16 cellular contexts compared by ENCODE assay signal in genomic region chr1:39936724-39937491, GRCh38. TPM values are rescaled to one million over a fixed set of nuclear protein-coding genes. Genes with fewer than 3 reads are reported as not detected.
DNase-seq lines count a peak whose midpoint lies in the region; ATAC-seq, FAIRE-seq and TF ChIP-seq lines count a peak whose summit lies in the region.
"Had no signal": no experiment of that assay in that cellular context is flagged by ENCODE, and none has a peak within 500 bp of the region (broad histone marks: within the 10 kb centered on the region; RNA-seq: fewer than 3 reads in every experiment).

No MANE protein-coding gene starts in this region.

- H3K9me3 Mint-ChIP-seq in naive thymus-derived CD8-positive, alpha-beta T cell, result no peaks in the 10 kb centered on the region
- H3K9me3 Mint-ChIP-seq: type B pancreatic cell had no signal

- POLR2A ChIA-PET in A549 (lab: Yijun Ruan, JAX), result no interaction called here
- POLR2A ChIA-PET in naive thymus-derived CD8-positive, alpha-beta T cell (lab: Charles Lee), result no interaction called here

- H3K4me3 ChIP-seq in A549, result no peak overlapping the region
- H3K4me3 ChIP-seq in Loucy (ENCODE audit: low read length, poor library complexity, severe bottlenecking), result no peak overlapping the region
- H3K4me3 ChIP-seq in adrenal gland, result no peak overlapping the region
- no peak overlapping the region for H3K4me3 ChIP-seq in SJCRH30
- H3K4me3 ChIP-seq: GM12878 had no signal

- H3K36me3 ChIP-seq in Loucy (ENCODE audit: insufficient read depth, low read length) (no peaks in the 10 kb centered on the region), adrenal gland (replicated peaks in 1 of 2) (no peaks in the 10 kb centered on the region), SJCRH30 (no peaks in the 10 kb centered on the region; the same call in 1 of the 2 replicates)

- CTCF ChIA-PET in A549 (lab: Yijun Ruan, JAX), result interaction anchor here (0.9 to 1.7 kb wide), 4 partner anchors 18 to 115 kb away, joined by 3 to 9 read pairs (median 5); no protein-coding TSS in a partner anchor

- H3K27me3 ChIP-seq in Loucy (ENCODE audit: insufficient read depth, low read length, poor library complexity, severe bottlenecking) (no peaks in the 10 kb centered on the region), adrenal gland (no peaks in the 10 kb centered on the region), SJCRH30 (peaks cover 3% of the 10 kb centered on the region; the same call in 1 of the 2 replicates)

- H3K79me2 ChIP-seq in Loucy (ENCODE audit: insufficient read depth, low read length), result no peaks in the 10 kb centered on the region

- H3K4me2 ChIP-seq in A549 (no peak overlapping the region), Loucy (ENCODE audit: low read depth, low read length, poor library complexity, severe bottlenecking) (no peak overlapping the region)
- H3K4me2 ChIP-seq: SK-N-SH had no signal

- TF ChIP-seq POLR2A in A549 (IDR thresholded peaks at IDR 0.05; ENCODE audit: low read length) (no peak), adrenal gland (IDR thresholded peaks at IDR 0.05) (no peak)

- TF ChIP-seq EP300 in A549 (IDR thresholded peaks at IDR 0.05), result no peak

- H3K27ac ChIP-seq in A549 (peak overlapping the region; percentile 50 to 88; a peak in 5 of 6 replicates), adrenal gland (peak overlapping the region in 1 of 5 donors; percentile 65), SJCRH30 (no peak overlapping the region)

- H3K9me3 ChIP-seq in A549 (peaks cover 5% of the 10 kb centered on the region; the same call in 1 of the 3 replicates), Loucy (ENCODE audit: insufficient read depth, low read depth, low read length) (no peaks in the 10 kb centered on the region), adrenal gland (replicated peaks in 1 of 3) (no peaks in the 10 kb centered on the region), SJCRH30 (replicated peaks) (peaks cover 5% of the 10 kb centered on the region; the same call in 1 of the 2 replicates)
- H3K9me3 ChIP-seq: SK-N-SH had no signal

- peak overlapping the region; percentile 89 for H2AFZ ChIP-seq in Loucy (ENCODE audit: low read length)

- TF ChIP-seq RAD21 in A549 (conservative IDR thresholded peaks at IDR 0.05 in 1 of 2, IDR thresholded peaks at IDR 0.05 in 1 of 2), result no peak

- H3K27ac Mint-ChIP-seq in naive thymus-derived CD8-positive, alpha-beta T cell, result peak overlapping the region in 3 of 10 donors; percentile 17 to 45 (median 20)
- H3K27ac Mint-ChIP-seq: type B pancreatic cell had no signal

- no peaks in the 10 kb centered on the region for H3F3A ChIP-seq in Loucy (ENCODE audit: low read depth)

- no peak for FAIRE-seq in A549 (lab: Jason Lieb, UNC)
- FAIRE-seq: GM12878 had no signal

- ATAC-seq in A549, result no peak
- no peak for ATAC-seq in naive thymus-derived CD8-positive, alpha-beta T cell
- ATAC-seq: GM12878 had no signal

- WGBS in A549 (ENCODE audit: missing lambda C conversion rate), result 100% methylated on average over 2 of the region's 2 CpGs
- WGBS in adrenal gland, 4 donors, result 76 to 96% (median 82%) methylated on average over 2 of the region's 2 CpGs

- peaks cover 20% of the 10 kb centered on the region for H3K4me1 ChIP-seq in A549
- no peaks in the 10 kb centered on the region for H3K4me1 ChIP-seq in Loucy (ENCODE audit: insufficient read depth, low read length, poor library complexity, severe bottlenecking)
- no peaks in the 10 kb centered on the region for H3K4me1 ChIP-seq in adrenal gland (replicated peaks in 1 of 2)
- H3K4me1 ChIP-seq in SJCRH30, result no peaks in the 10 kb centered on the region

- H3K4me3 Mint-ChIP-seq in naive thymus-derived CD8-positive, alpha-beta T cell, result peak overlapping the region in 1 of 10 donors; percentile 46
- H3K4me3 Mint-ChIP-seq: type B pancreatic cell had no signal

- no peaks in the 10 kb centered on the region for H3K4me1 Mint-ChIP-seq in naive thymus-derived CD8-positive, alpha-beta T cell

- intact Hi-C loops in adrenal gland (cut with DNase I), result no loop called here

- no peaks in the 10 kb centered on the region for H3K36me3 Mint-ChIP-seq in naive thymus-derived CD8-positive, alpha-beta T cell
- H3K36me3 Mint-ChIP-seq: type B pancreatic cell had no signal

- no peaks in the 10 kb centered on the region for H4K20me1 ChIP-seq in Loucy (ENCODE audit: insufficient read depth, low read length, poor library complexity, severe bottlenecking)

- DNase-seq in A549 (ENCODE audit: low read depth in 1 of 2, low spot score in 1 of 2) (no peak), adrenal gland (peak in 4 of 7 donors; percentile 16 to 54 (median 33)), midbrain (lab: John Stamatoyannopoulos, UW) (peak; percentile 37), SJCRH30 (no peak), NCI-H82 treated with DMSO at 0.1 percent for 48 hours (lab: John Stamatoyannopoulos, UW; ENCODE audit: unreplicated experiment) (no peak), NCI-H128 (lab: John Stamatoyannopoulos, UW; ENCODE audit: unreplicated experiment) (no peak)
- DNase-seq in naive thymus-derived CD8-positive, alpha-beta T cell, result no peak
- DNase-seq: activated CD4-positive, CD25-positive, alpha-beta regulatory T cell; activated T-cell treated with anti-CD3 and anti-CD28 coated beads for 4 hours; amniotic stem cell; cortex of kidney; NCI-H187 treated with DMSO at 0.1 percent for 48 hours; SK-N-SH had no signal

- no peak for TF ChIP-seq CTCF in A549 (IDR thresholded peaks at IDR 0.05)
- no peak for TF ChIP-seq CTCF in Loucy (conservative IDR thresholded peaks at IDR 0.05; ENCODE audit: low read length)
- no peak for TF ChIP-seq CTCF in adrenal gland (IDR thresholded peaks at IDR 0.05)

- peaks cover 0 to 5% (median 0%) of the 10 kb centered on the region in 5 donors for H3K27me3 Mint-ChIP-seq in naive thymus-derived CD8-positive, alpha-beta T cell

- no peak overlapping the region for H3K9ac ChIP-seq in Loucy (ENCODE audit: low read depth, low read length, poor library complexity, severe bottlenecking)
- H3K9ac ChIP-seq: SK-N-SH had no signal

- H3K9me2 ChIP-seq in Loucy (replicated peaks; ENCODE audit: low read depth, low read length), result no peaks in the 10 kb centered on the region
- H3K9me2 ChIP-seq: SK-N-SH had no signal

TF ChIP-seq in A549, 52 proteins besides CTCF, POLR2A, EP300 and RAD21:
- TF ChIP-seq ZC3H11A (IDR thresholded peaks at IDR 0.05) (no peak), BHLHE40 (IDR thresholded peaks at IDR 0.05; ENCODE audit: low read depth, low read length) (no peak), PHF8 (IDR thresholded peaks at IDR 0.05; ENCODE audit: borderline replicate concordance, low read depth) (no peak), KDM1A (IDR thresholded peaks at IDR 0.05; ENCODE audit: low read depth) (no peak), RARB (CRISPR knock-in tag; IDR thresholded peaks at IDR 0.05) (no peak), ZNF302 (CRISPR knock-in tag; IDR thresholded peaks at IDR 0.05) (no peak), ESRRA (IDR thresholded peaks at IDR 0.05; ENCODE audit: borderline replicate concordance, low read length) (no peak), TFCP2L1 (CRISPR knock-in tag; IDR thresholded peaks at IDR 0.05) (no peak), CEBPB (IDR thresholded peaks at IDR 0.05) (no peak), RCOR1 (IDR thresholded peaks at IDR 0.05; ENCODE audit: low read depth, low read length) (no peak)
TF ChIP-seq in A549: peak in this region for 0.

RNA-seq across cellular contexts. Expression of gene MFSD2A, which starts 18.0 kb away (rescaled TPM):
- polyA plus RNA-seq in A549 (2011; rRNA removed), result 3.1 and 3.9 TPM in 2 replicates
- polyA plus RNA-seq in A549 (2012; cell fraction: cytosol; rRNA removed), result 3.7 and 4.6 TPM in 2 replicates
- 8.8 and 10.1 TPM in 2 replicates for polyA plus RNA-seq in A549 (2012; cell fraction: nucleus; rRNA removed)
- polyA plus RNA-seq in A549 (2017; fragmentation: RNase III; extraction: RNeasy Plus Mini Kit Qiagen cat#74134 plus additional on column Dnase treatment), result 2.8 to 3.0 TPM (median 2.9 TPM) in 3 replicates
- polyA minus RNA-seq in A549 (2011; rRNA and poly(A)+ RNA removed), result 4.6 and 6.0 TPM in 2 replicates
- total RNA-seq in adrenal gland, result 1 to 10 TPM in 5 of 8 donors, under 1 TPM in 3; 0.17 to 3.2 (median 1.3) TPM
- 1 to 10 TPM; 1.1 to 2.4 (median 1.7) TPM for polyA plus RNA-seq in adrenal gland
- 1 to 10 TPM in 1 of 2 experiments, under 1 TPM in 1; 0.81 to 1.4 TPM for total RNA-seq in naive thymus-derived CD8-positive, alpha-beta T cell
- under 1 TPM in 1 of 3 donors, not detected in 2; 0.22 TPM for polyA plus RNA-seq in naive thymus-derived CD8-positive, alpha-beta T cell
- 52.9 and 56.6 TPM in 2 replicates for total RNA-seq in SJCRH30 (2014; rRNA removed; shearing (Covaris generic))

RNA-seq across cellular contexts. Expression of gene MYCL, which starts 35.2 kb away (rescaled TPM):
- polyA plus RNA-seq in A549 (2011; rRNA removed) (1.3 and 1.5 TPM in 2 replicates), A549 (2017; fragmentation: RNase III; extraction: RNeasy Plus Mini Kit Qiagen cat#74134 plus additional on column Dnase treatment) (0.62 to 0.68 TPM (median 0.67 TPM) in 3 replicates), adrenal gland (under 1 TPM; 0.07 to 0.40 (median 0.24) TPM)
- polyA plus RNA-seq in A549 (2012; cell fraction: cytosol; rRNA removed), result 0.63 and 0.92 TPM in 2 replicates
- 0.52 and 0.82 TPM in 2 replicates for polyA plus RNA-seq in A549 (2012; cell fraction: nucleus; rRNA removed)
- 1.7 and 2.0 TPM in 2 replicates for polyA minus RNA-seq in A549 (2011; rRNA and poly(A)+ RNA removed)
- total RNA-seq in adrenal gland, result under 1 TPM in 7 of 8 donors, not detected in 1; 0.24 to 0.69 (median 0.36) TPM
- total RNA-seq in naive thymus-derived CD8-positive, alpha-beta T cell, result not detected
- polyA plus RNA-seq in naive thymus-derived CD8-positive, alpha-beta T cell, result not detected
- total RNA-seq in SJCRH30 (2014; rRNA removed; shearing (Covaris generic)), result 14.4 and 16.4 TPM in 2 replicates

RNA-seq across cellular contexts. Expression of gene TRIT1, which starts 53.6 kb away (rescaled TPM):
- polyA plus RNA-seq in A549 (2011; rRNA removed) (22.8 and 25.3 TPM in 2 replicates), A549 (2017; fragmentation: RNase III; extraction: RNeasy Plus Mini Kit Qiagen cat#74134 plus additional on column Dnase treatment) (13.6 to 15.0 TPM (median 13.9 TPM) in 3 replicates), adrenal gland (10 to 100 TPM; 17.8 to 24.4 (median 21.4) TPM)
- polyA plus RNA-seq in A549 (2012; cell fraction: cytosol; rRNA removed), result 7.3 and 8.2 TPM in 2 replicates
- 8.3 and 8.8 TPM in 2 replicates for polyA plus RNA-seq in A549 (2012; cell fraction: nucleus; rRNA removed)
- polyA minus RNA-seq in A549 (2011; rRNA and poly(A)+ RNA removed), result 12.8 and 17.8 TPM in 2 replicates
- total RNA-seq in adrenal gland, result 10 to 100 TPM in 6 of 8 donors, 1 to 10 TPM in 2; 7.1 to 15.8 (median 12.0) TPM
- total RNA-seq in naive thymus-derived CD8-positive, alpha-beta T cell, result 10 to 100 TPM; 22.0 to 25.9 TPM
- 10 to 100 TPM in 2 of 3 donors, 1 to 10 TPM in 1; 9.5 to 13.0 (median 10.5) TPM for polyA plus RNA-seq in naive thymus-derived CD8-positive, alpha-beta T cell
- total RNA-seq in SJCRH30 (2014; rRNA removed; shearing (Covaris generic)), result 31.3 and 35.7 TPM in 2 replicates

Comparison
In these comparisons a context has a peak if more than half of its experiments do, and no peak if none do; other contexts are left out.
1. DNase-seq: peak in adrenal gland (4 of 7) and midbrain (single experiment); none in A549 (0 of 2), naive thymus-derived CD8-positive, alpha-beta T cell (0 of 10), SJCRH30 (0 of 2), NCI-H82 treated with DMSO at 0.1 percent for 48 hours (single experiment) and NCI-H128 (single experiment).
2. RNA of gene MFSD2A, which starts 18.0 kb away (total RNA-seq): 52.9 to 56.6 TPM in SJCRH30; 0.81 to 1.4 TPM in naive thymus-derived CD8-positive, alpha-beta T cell and 0.17 to 3.2 TPM in adrenal gland; every median in the first group is over 10 times any median in the second.